20 cellular contexts compared by ENCODE assay signal in the genomic region with DNA sequence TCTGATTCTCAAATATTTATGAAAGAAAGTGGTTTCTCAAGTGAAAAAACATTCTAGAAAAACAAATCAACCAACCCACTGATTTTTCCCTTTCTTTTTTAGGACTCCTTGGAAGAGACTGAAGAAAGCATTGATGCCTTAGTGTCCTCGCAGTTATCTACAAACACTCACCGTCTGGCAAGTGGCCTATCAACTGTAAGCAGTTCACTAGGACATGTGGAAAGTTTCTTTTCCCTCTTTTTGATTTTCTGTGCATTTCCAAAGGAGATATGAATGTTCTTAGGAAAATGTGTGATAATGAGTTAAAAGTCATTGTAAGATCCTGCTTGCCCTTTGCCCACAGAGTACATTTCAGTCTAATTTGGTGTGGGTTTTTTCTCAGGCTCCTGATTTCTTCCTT.
DNase-seq lines count a peak whose midpoint lies in the region; ATAC-seq, FAIRE-seq and TF ChIP-seq lines count a peak whose summit lies in the region.
"Had no signal": no experiment of that assay in that cellular context is flagged by ENCODE, and none has a peak within 500 bp of the region (broad histone marks: within the 10 kb centered on the region; RNA-seq: fewer than 3 reads in every experiment).

No MANE protein-coding gene starts in this region.

- H3K27ac ChIP-seq in K562 (ENCODE audit: extremely low read depth, low read depth, low read length) = no peak overlapping the region
- H3K27ac ChIP-seq: BLaER1, C4-2B had no signal

- H3K36me3 ChIP-seq in K562 (ENCODE audit: control insufficient read depth, insufficient read depth, low read length) = no peaks in the 10 kb centered on the region
- H3K36me3 ChIP-seq: BLaER1 had no signal

- peaks cover 12% of the 10 kb centered on the region for H3K4me1 Mint-ChIP-seq in activated T-helper 17 cell treated with anti-CD3 and anti-CD28 coated beads, Interleukin-2, amount 50 U/mL, for 72 hours
- H3K4me1 Mint-ChIP-seq in mesothelial cell of epicardium = no peaks in the 10 kb centered on the region
- H3K4me1 Mint-ChIP-seq: CD4-positive, CD25-positive, alpha-beta regulatory T cell had no signal

- H3K4me1 ChIP-seq in K562 (replicated peaks in 1 of 2; ENCODE audit: control insufficient read depth in 2 of 2, insufficient read depth in 2 of 2, low read length in 2 of 2) = peaks cover 0 to 3% of the 10 kb centered on the region in 2 experiments; a peak in 2 of 5 replicates
- H3K4me1 ChIP-seq: Caco-2 had no signal

- TF ChIP-seq EP300 in K562 (IDR thresholded peaks at IDR 0.05; ENCODE audit: low read length) = no peak

- no peak for ATAC-seq in activated T-helper 17 cell treated with anti-CD3 and anti-CD28 coated beads, Interleukin-2, amount 50 U/mL, for 72 hours (replicated peaks)
- no peak for ATAC-seq in K562
- ATAC-seq in HG02678 (IDR thresholded peaks at IDR 0.05; ENCODE audit: unreplicated experiment) = no peak
- ATAC-seq: CD8-positive, alpha-beta T cell; GM23338 had no signal

- CTCF ChIA-PET in K562 (lab: Yijun Ruan, JAX; ENCODE audit: low intra/inter-chr PET ratio) = no interaction called here

- H3K9me3 Mint-ChIP-seq in activated T-helper 17 cell treated with anti-CD3 and anti-CD28 coated beads, Interleukin-2, amount 50 U/mL, for 72 hours = no peaks in the 10 kb centered on the region
- peaks cover 45% of the 10 kb centered on the region for H3K9me3 Mint-ChIP-seq in mesothelial cell of epicardium
- H3K9me3 Mint-ChIP-seq: CD8-positive, alpha-beta T cell; GM23338 had no signal

- no peak overlapping the region for H3K9ac ChIP-seq in K562 (ENCODE audit: insufficient read depth in 1 of 2, low read depth in 2 of 2, low read length in 2 of 2)
- H3K9ac ChIP-seq: BLaER1 had no signal

- no TSS peak for BruUV-seq in K562 (replicated peaks; lab: Mats Ljungman, UMichigan)

- TF ChIP-seq POLR2A in GM12891 (IDR thresholded peaks at IDR 0.05; ENCODE audit: low read depth, low read length) = no peak
- no peak for TF ChIP-seq POLR2A in K562 (conservative IDR thresholded peaks at IDR 0.05)

- no peak overlapping the region for H3K4me3 ChIP-seq in K562
- H3K4me3 ChIP-seq: BLaER1, GM23338 had no signal

- H2AFZ ChIP-seq in K562 (ENCODE audit: low read depth, low read length) = no peak overlapping the region
- H2AFZ ChIP-seq: GM23338 had no signal

- intact Hi-C loops in K562 (cut with micrococcal nuclease) = no loop called here

- H3K9me3 ChIP-seq in K562 (replicated peaks; ENCODE audit: control insufficient read depth, insufficient read depth, low read depth, low read length) = 0 out of 2 replicates have a peak, but pooled peaks cover 1% of the 10 kb centered on the region
- H3K9me3 ChIP-seq: Caco-2 had no signal

- in situ Hi-C loops in K562 (cut with MboI) = no loop called here

- no peak for TF ChIP-seq RAD21 in K562 (CRISPR knock-in tag; conservative IDR thresholded peaks at IDR 0.05 in 1 of 2, IDR thresholded peaks at IDR 0.05 in 1 of 2)

- no peak overlapping the region for H3K4me3 Mint-ChIP-seq in activated T-helper 17 cell treated with anti-CD3 and anti-CD28 coated beads, Interleukin-2, amount 50 U/mL, for 72 hours
- no peak overlapping the region for H3K4me3 Mint-ChIP-seq in mesothelial cell of epicardium
- H3K4me3 Mint-ChIP-seq: B cell; CD4-positive, CD25-positive, alpha-beta regulatory T cell; CD8-positive, alpha-beta T cell; GM23338 had no signal

- H3K4me2 ChIP-seq in K562 (ENCODE audit: insufficient read depth, low read length) = no peak overlapping the region
- H3K4me2 ChIP-seq: BLaER1, GM23338 had no signal

- H3K27me3 ChIP-seq in K562 (ENCODE audit: control insufficient read depth in 2 of 2, insufficient read depth in 2 of 2, low read length in 2 of 2) = no peaks in the 10 kb centered on the region
- H3K27me3 ChIP-seq: BLaER1 had no signal

- peak; percentile 40 for FAIRE-seq in GM12891 (lab: Jason Lieb, UNC)
- no peak for FAIRE-seq in K562 (lab: Jason Lieb, UNC)
- FAIRE-seq: G401.6 had no signal

- H4K20me1 ChIP-seq in K562 (replicated peaks; ENCODE audit: control insufficient read depth, insufficient read depth, low read length) = no peaks in the 10 kb centered on the region
- H4K20me1 ChIP-seq: BLaER1 had no signal

- POLR2A ChIA-PET in K562 (lab: Yijun Ruan, JAX) = no interaction called here

- no peaks in the 10 kb centered on the region for H3K36me3 Mint-ChIP-seq in activated T-helper 17 cell treated with anti-CD3 and anti-CD28 coated beads, Interleukin-2, amount 50 U/mL, for 72 hours (ENCODE audit: low read depth)
- no peaks in the 10 kb centered on the region for H3K36me3 Mint-ChIP-seq in mesothelial cell of epicardium
- H3K36me3 Mint-ChIP-seq: CD4-positive, CD25-positive, alpha-beta regulatory T cell; CD8-positive, alpha-beta T cell had no signal

- H3K9me1 ChIP-seq in K562 (ENCODE audit: control insufficient read depth, insufficient read depth, low read length) = no peaks in the 10 kb centered on the region

- H3K27me3 Mint-ChIP-seq in activated T-helper 17 cell treated with anti-CD3 and anti-CD28 coated beads, Interleukin-2, amount 50 U/mL, for 72 hours = no peaks in the 10 kb centered on the region
- H3K27me3 Mint-ChIP-seq in mesothelial cell of epicardium (ENCODE audit: low read depth) = no peaks in the 10 kb centered on the region
- H3K27me3 Mint-ChIP-seq: B cell; CD4-positive, CD25-positive, alpha-beta regulatory T cell had no signal

- DNase-seq in GM12891 (ENCODE audit: insufficient read length, low spot score) (no peak), OCI-M1 (lab: John Stamatoyannopoulos, UW) (peak; percentile 18), K562 (ENCODE audit: extremely low read depth in 1 of 4, low spot score in 3 of 4) (peak in 1 of 4 experiments; percentile 20), AG08396 (ENCODE audit: low spot score) (no peak), mesothelial cell of epicardium (ENCODE audit: low spot score in 2 of 2, unreplicated experiment in 2 of 2) (no peak)
- no peak for DNase-seq in activated effector memory CD4-positive, alpha-beta T cell treated with anti-CD3 and anti-CD28 coated beads, Interleukin-2, amount 50 U/mL, for 16 hours
- DNase-seq: 8988T; Caco-2; CD4-positive, CD25-positive, alpha-beta regulatory T cell; CD8-positive, alpha-beta T cell; DMS153; DND-41; HCEC 1CT had no signal

- TF ChIP-seq CTCF in K562 (IDR thresholded peaks at IDR 0.05 in 2 of 3, conservative IDR thresholded peaks at IDR 0.05 in 1 of 3; ENCODE audit: insufficient read depth in 2 of 3, low read depth in 1 of 3, low read length in 3 of 3) = no peak
- TF ChIP-seq CTCF in mesothelial cell of epicardium (IDR thresholded peaks at IDR 0.05; ENCODE audit: unreplicated experiment) = no peak

- no peaks in the 10 kb centered on the region for H3K79me2 ChIP-seq in K562 (ENCODE audit: control insufficient read depth, insufficient read depth, low read length)

- WGBS in K562 (ENCODE audit: insufficient coverage, low coverage, missing lambda C conversion rate) = no CpG with 5 or more reads among the region's 2 CpGs

- peak overlapping the region; percentile 53 for H3K27ac Mint-ChIP-seq in activated T-helper 17 cell treated with anti-CD3 and anti-CD28 coated beads, Interleukin-2, amount 50 U/mL, for 72 hours
- no peak overlapping the region for H3K27ac Mint-ChIP-seq in mesothelial cell of epicardium
- H3K27ac Mint-ChIP-seq: B cell; CD4-positive, CD25-positive, alpha-beta regulatory T cell; CD8-positive, alpha-beta T cell; GM23338 had no signal

TF ChIP-seq in GM12891, 5 proteins besides CTCF, POLR2A, EP300 and RAD21:
- TF ChIP-seq SPI1 (IDR thresholded peaks at IDR 0.05; ENCODE audit: low read depth, low read length) = no peak
- no peak for TF ChIP-seq PAX5 (IDR thresholded peaks at IDR 0.05; ENCODE audit: insufficient read depth, low read length, severe bottlenecking)
- no peak for TF ChIP-seq TAF1 (IDR thresholded peaks at IDR 0.05; ENCODE audit: low read depth, low read length)
- no peak for TF ChIP-seq POLR2AphosphoS5 (IDR thresholded peaks at IDR 0.05; ENCODE audit: low read depth, low read length)
- TF ChIP-seq POU2F2 (IDR thresholded peaks at IDR 0.05; ENCODE audit: low read depth, low read length) = no peak

TF ChIP-seq in K562, 482 proteins besides CTCF, POLR2A, EP300 and RAD21:
- TF ChIP-seq NCOR1 (IDR thresholded peaks at IDR 0.05) (0 out of 2 replicates have a peak, but pooled peaks have one; percentile 16), CBFA2T2 (conservative IDR thresholded peaks at IDR 0.05) (peak; percentile 44), CHD2 (IDR thresholded peaks at IDR 0.05; ENCODE audit: low read depth, low read length) (no peak), TAL1 (IDR thresholded peaks at IDR 0.05) (peak; percentile 22; the same call in 1 of the 2 replicates), KDM1A (IDR thresholded peaks at IDR 0.05) (0 out of 4 replicates have a peak, but pooled peaks of 1 of the 2 experiments have one; percentile 17), ARID1B (IDR thresholded peaks at IDR 0.05) (0 out of 2 replicates have a peak, but pooled peaks have one; percentile 30), CBFA2T3 (IDR thresholded peaks at IDR 0.05) (peak; percentile 62), NFIC (IDR thresholded peaks at IDR 0.05) (peak; percentile 60)
- TF ChIP-seq, protein P1, sequence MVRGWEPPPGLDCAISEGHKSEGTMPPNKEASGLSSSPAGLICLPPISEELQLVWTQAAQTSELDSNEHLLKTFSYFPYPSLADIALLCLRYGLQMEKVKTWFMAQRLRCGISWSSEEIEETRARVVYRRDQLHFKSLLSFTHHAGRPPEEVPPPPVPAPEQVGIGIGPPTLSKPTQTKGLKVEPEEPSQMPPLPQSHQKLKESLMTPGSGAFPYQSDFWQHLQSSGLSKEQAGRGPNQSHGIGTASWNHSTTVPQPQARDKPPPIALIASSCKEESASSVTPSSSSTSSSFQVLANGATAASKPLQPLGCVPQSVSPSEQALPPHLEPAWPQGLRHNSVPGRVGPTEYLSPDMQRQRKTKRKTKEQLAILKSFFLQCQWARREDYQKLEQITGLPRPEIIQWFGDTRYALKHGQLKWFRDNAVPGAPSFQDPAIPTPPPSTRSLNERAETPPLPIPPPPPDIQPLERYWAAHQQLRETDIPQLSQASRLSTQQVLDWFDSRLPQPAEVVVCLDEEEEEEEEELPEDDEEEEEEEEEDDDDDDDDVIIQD (CRISPR knock-in tag; IDR thresholded peaks at IDR 0.05) = no peak
